Comparison of ENCODE assay signal across 8 cellular contexts in genomic region chr12:122965851-122966742, GRCh38. TPM values are rescaled to one million over a fixed set of nuclear protein-coding genes. Genes with fewer than 3 reads are reported as not detected.
DNase-seq lines count a peak whose midpoint lies in the region; ATAC-seq and TF ChIP-seq lines count a peak whose summit lies in the region.

Gene ABCB9 (minus strand): TSS chr12:122966463. CDS start chr12:122960235, 6,228 bp downstream.

- POLR2A ChIA-PET in CD4-positive, alpha-beta T cell (lab: Charles Lee): interaction anchor here (0.7 to 3.0 kb wide), 13 partner anchors 9 to 763 kb away, joined by 3 to 47 read pairs (median 4); partner anchors contain the start of genes ARL6IP4, ATP6V0A2, B3GNT4 and HIP1R

- H3K9me2 ChIP-seq in Karpas-422 (replicated peaks; ENCODE audit: insufficient read depth, low read length): no peaks in the 10 kb centered on the region

- peak within 1 kb of the TSS; percentile 31 for H3K27ac ChIP-seq in CD4-positive, alpha-beta T cell (ENCODE audit: low read depth, low read length)
- no peak within 1 kb of the TSS for H3K27ac ChIP-seq in Karpas-422 (ENCODE audit: low read length)

- no peaks in the 10 kb centered on the region for H4K20me1 ChIP-seq in Karpas-422 (ENCODE audit: insufficient read depth, low read depth, low read length)

- peak within 1 kb of the TSS; percentile 72 for H3K4me3 ChIP-seq in Karpas-422 (ENCODE audit: low read length)

- peak within 1 kb of the TSS; percentile 67 for H3K9ac ChIP-seq in Karpas-422 (ENCODE audit: low read length)

- no peaks in the 10 kb centered on the region for H3K9me3 ChIP-seq in CD4-positive, alpha-beta T cell (ENCODE audit: control insufficient read depth, low read length)
- H3K9me3 ChIP-seq in Karpas-422 (ENCODE audit: low read length): no peaks in the 10 kb centered on the region

- DNase-seq in CD4-positive, alpha-beta T cell: peak; percentile 91 to 98 (median 94)
- DNase-seq in Karpas-422 (peak; percentile 97), fibroblast of the conjunctiva (ENCODE audit: low read depth) (peak; percentile 80)
- DNase-seq in activated effector memory CD4-positive, alpha-beta T cell treated with Interleukin-2 at 50 U/mL for 16 hours: peak; percentile 90
- DNase-seq in stimulated activated naive CD4-positive, alpha-beta T cell treated with Interleukin-2 at 50 U/mL for 16 hours (lab: John Stamatoyannopoulos, UW): peak; percentile 94

- H3K36me3 Mint-ChIP-seq in CD4-positive, alpha-beta T cell (ENCODE audit: low read depth): no peaks in the 10 kb centered on the region
- H3K36me3 Mint-ChIP-seq in nephron (ENCODE audit: low read depth): no peaks in the 10 kb centered on the region

- no peaks in the 10 kb centered on the region for H3K79me2 ChIP-seq in Karpas-422 (ENCODE audit: low read length)

- H3K27me3 Mint-ChIP-seq in CD4-positive, alpha-beta T cell: no peaks in the 10 kb centered on the region
- no peaks in the 10 kb centered on the region for H3K27me3 Mint-ChIP-seq in nephron (ENCODE audit: low read depth)

- ATAC-seq in CD4-positive, alpha-beta T cell (ENCODE audit: poor library complexity): peak; percentile 97
- ATAC-seq in GM21390 (IDR thresholded peaks at IDR 0.05; ENCODE audit: unreplicated experiment): peak; percentile 73

- H3K4me2 ChIP-seq in Karpas-422 (ENCODE audit: low read depth, low read length, poor library complexity, severe bottlenecking): peak within 1 kb of the TSS; percentile 88

- H3K27me3 ChIP-seq in CD4-positive, alpha-beta T cell (ENCODE audit: control insufficient read depth, insufficient read depth, low read length): no peaks in the 10 kb centered on the region
- no peaks in the 10 kb centered on the region for H3K27me3 ChIP-seq in Karpas-422 (ENCODE audit: low read length)

- peak within 1 kb of the TSS; percentile 14 for H3K27ac Mint-ChIP-seq in CD4-positive, alpha-beta T cell
- no peak within 1 kb of the TSS for H3K27ac Mint-ChIP-seq in nephron

- peak within 1 kb of the TSS; percentile 83 for H2AFZ ChIP-seq in Karpas-422 (ENCODE audit: low read length)

- no peaks in the 10 kb centered on the region for H3K36me3 ChIP-seq in Karpas-422 (ENCODE audit: insufficient read depth, low read length)

- peak within 1 kb of the TSS; percentile 81 for H3K4me3 Mint-ChIP-seq in CD4-positive, alpha-beta T cell
- H3K4me3 Mint-ChIP-seq in nephron: peak within 1 kb of the TSS; percentile 77 to 87 (median 80)

- no peak for TF ChIP-seq CTCF in CD4-positive, alpha-beta T cell (IDR thresholded peaks at IDR 0.05)
- TF ChIP-seq CTCF in nephron (IDR thresholded peaks at IDR 0.05; ENCODE audit: unreplicated experiment in 3 of 3): no peak

- H3K4me1 ChIP-seq in Karpas-422 (ENCODE audit: low read length): peaks cover 12% of the 10 kb centered on the region

- CTCF ChIA-PET in CD4-positive, alpha-beta T cell (lab: Charles Lee): interaction anchor here (0.6 to 1.1 kb wide), 3 partner anchors 9 to 480 kb away, joined by 3 to 4 read pairs (median 3); partner anchors contain the start of gene OGFOD2

- no peaks in the 10 kb centered on the region for H3K9me3 Mint-ChIP-seq in CD4-positive, alpha-beta T cell
- no peaks in the 10 kb centered on the region for H3K9me3 Mint-ChIP-seq in nephron

- peak; percentile 67 for TF ChIP-seq POLR2A in Raji (IDR thresholded peaks at IDR 0.05; ENCODE audit: insufficient read depth, low read depth, low read length)

- peaks cover 5% of the 10 kb centered on the region for H3K4me1 Mint-ChIP-seq in CD4-positive, alpha-beta T cell (ENCODE audit: low read depth)
- H3K4me1 Mint-ChIP-seq in nephron: peaks cover 46% of the 10 kb centered on the region

- intact Hi-C loops in CD4-positive, alpha-beta T cell (cut with DNase I, micrococcal nuclease): loop anchor here in 1 of 2 experiments (1.0 to 5.0 kb wide), 2 partner anchors 8 to 396 kb away; partner anchors contain the start of gene SBNO1

RNA-seq across cellular contexts. Expression of gene ABCB9, which starts in this region (rescaled TPM):
- 1 to 10 TPM; 5.4 to 6.2 TPM for total RNA-seq in CD4-positive, alpha-beta T cell
- 1.5 and 3.7 TPM in 2 replicates for total RNA-seq in Karpas-422 (2014; rRNA removed; shearing (Covaris generic); ENCODE audit: low replicate concordance)
